Comparison of ENCODE assay signal across 9 cellular contexts in the genomic region with DNA sequence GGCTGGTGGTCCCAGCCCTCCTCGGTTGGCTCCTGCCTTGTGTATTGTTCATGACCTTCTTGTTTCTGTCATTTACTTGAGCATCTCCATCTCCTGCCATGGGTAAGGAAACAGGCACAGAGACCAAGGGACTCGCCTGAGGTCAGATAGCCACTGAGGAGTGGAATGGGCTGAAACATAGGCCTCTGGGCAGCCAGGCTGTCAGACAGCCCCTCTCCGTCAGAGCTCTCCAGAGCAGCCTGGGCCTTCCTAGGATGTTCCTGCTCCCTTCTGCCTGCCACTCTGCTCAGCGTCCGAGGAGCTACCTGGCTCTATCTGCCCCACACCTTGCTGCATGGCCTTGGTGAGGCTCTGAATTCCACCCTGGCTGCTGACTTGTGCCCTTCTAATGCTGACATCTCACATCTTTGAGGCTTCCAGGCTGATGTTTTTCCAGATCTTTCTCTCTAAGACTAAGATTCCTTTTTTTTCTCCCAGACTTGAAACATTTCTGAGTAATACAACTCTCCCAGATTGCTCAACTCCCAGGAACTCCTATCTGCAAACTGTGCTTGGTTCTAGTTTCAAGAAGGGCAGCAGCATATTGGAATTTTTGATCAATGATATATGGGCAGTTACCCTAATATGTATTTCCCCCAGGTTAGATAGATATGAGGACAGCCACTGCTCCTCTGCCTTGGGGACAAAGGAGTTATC.
A peak's percentile ranks its signal among the peaks of the same experiment; 100 is the strongest.
DNase-seq lines count a peak whose midpoint lies in the region; ATAC-seq, FAIRE-seq and TF ChIP-seq lines count a peak whose summit lies in the region.
"Had no signal": no experiment of that assay in that cellular context is flagged by ENCODE, and none has a peak within 500 bp of the region (broad histone marks: within the 10 kb centered on the region; RNA-seq: fewer than 3 reads in every experiment).

No MANE protein-coding gene starts in this region.

- H3K27ac ChIP-seq in SK-N-SH (ENCODE audit: low read depth in 2 of 2, low read length in 1 of 2) (peak overlapping the region; percentile 92 to 99), trophoblast cell (ENCODE audit: low read depth, low read length) (no peak overlapping the region)

- H3K4me1 ChIP-seq in SK-N-SH (ENCODE audit: control insufficient read depth in 1 of 2, insufficient read depth in 2 of 2, low read depth in 1 of 2, low read length in 1 of 2) (peaks cover 60 to 63% of the 10 kb centered on the region in 2 experiments), trophoblast cell (ENCODE audit: control insufficient read depth in 1 of 2, insufficient read depth in 2 of 2, low read length in 2 of 2) (peaks cover 0 to 6% of the 10 kb centered on the region in 2 experiments)

- H3K9me3 ChIP-seq in SK-N-SH = no peaks in the 10 kb centered on the region
- H3K9me3 ChIP-seq in trophoblast cell (ENCODE audit: insufficient read depth, low read depth, low read length) = no peaks in the 10 kb centered on the region

- DNase-seq in AG04449 (ENCODE audit: low read depth, low spot score) (peak; percentile 70), SK-N-SH (no peak), fibroblast of the aortic adventitia (ENCODE audit: low read depth) (peak; percentile 97), trophoblast cell (peak in 1 of 2 donors; percentile 28), H54 (ENCODE audit: insufficient read length, low spot score) (no peak)
- DNase-seq in stimulated activated CD4-positive, alpha-beta T cell treated with anti-CD3 and anti-CD28 coated beads, Interleukin-1b, Interleukin-23, amount 100 ng/mL, for 48 hours = no peak
- DNase-seq: activated T-cell treated with anti-CD3 and anti-CD28 coated beads, Interleukin-2, amount 50 U/mL, for 24 hours had no signal

- H3K79me2 ChIP-seq in SK-N-SH (ENCODE audit: insufficient read depth) (peaks cover 7% of the 10 kb centered on the region; the same call in 1 of the 2 replicates), trophoblast cell (ENCODE audit: control insufficient read depth, insufficient read depth, low read length, poor library complexity) (peaks cover 2% of the 10 kb centered on the region)

- H3K27me3 ChIP-seq in SK-N-SH (ENCODE audit: insufficient read depth) = no peaks in the 10 kb centered on the region
- H3K27me3 ChIP-seq in trophoblast cell (ENCODE audit: insufficient read depth, low read length) = no peaks in the 10 kb centered on the region

- H3K9me2 ChIP-seq in SK-N-SH = no peaks in the 10 kb centered on the region

- H3K4ac ChIP-seq in trophoblast cell (ENCODE audit: low read depth, low read length) = no peak overlapping the region

- no peak overlapping the region for H4K12ac ChIP-seq in trophoblast cell (ENCODE audit: low read depth, low read length)

- TF ChIP-seq CTCF in AG04449 (IDR thresholded peaks at IDR 0.05; ENCODE audit: insufficient read depth, low read length, missing control alignments) (no peak), SK-N-SH (IDR thresholded peaks at IDR 0.05) (no peak), fibroblast of the aortic adventitia (IDR thresholded peaks at IDR 0.05; ENCODE audit: insufficient read depth, low read length) (no peak)

- H4K20me1 ChIP-seq in SK-N-SH (ENCODE audit: insufficient read depth) = no peaks in the 10 kb centered on the region

- no peak overlapping the region for H2BK120ac ChIP-seq in trophoblast cell (ENCODE audit: insufficient read depth, low read length, poor library complexity)

- 55% methylated on average over 5 of the region's 5 CpGs for WGBS in SK-N-SH (ENCODE audit: low lambda C conversion rate)
- no CpG with 5 or more reads among the region's 5 CpGs for WGBS in trophoblast cell (ENCODE audit: extremely low coverage, insufficient coverage, insufficient read length)

- peaks cover 61% of the 10 kb centered on the region for H3F3A ChIP-seq in SK-N-SH (replicated peaks; ENCODE audit: insufficient read depth)

- no peak for ATAC-seq in HG03460 (IDR thresholded peaks at IDR 0.05; ENCODE audit: unreplicated experiment)
- no peak for ATAC-seq in GM18909 (IDR thresholded peaks at IDR 0.05; ENCODE audit: poor library complexity, unreplicated experiment)

- no peaks in the 10 kb centered on the region for H3K36me3 ChIP-seq in SK-N-SH (replicated peaks in 1 of 2; ENCODE audit: control insufficient read depth in 1 of 2, insufficient read depth in 2 of 2, low read length in 1 of 2)
- no peaks in the 10 kb centered on the region for H3K36me3 ChIP-seq in trophoblast cell (ENCODE audit: control insufficient read depth in 1 of 2, insufficient read depth in 2 of 2, low read length in 2 of 2)

- FAIRE-seq in H54 (lab: Jason Lieb, UNC) = no peak

- H3K18ac ChIP-seq in trophoblast cell (ENCODE audit: low read length) = peak overlapping the region; percentile 37

- H3K4me3 ChIP-seq in AG04449 (ENCODE audit: low read depth, low read length) = no peak overlapping the region
- 0 out of 4 replicates have a peak overlapping the region, but pooled peaks of 1 of the 2 experiments have one; percentile 5 for H3K4me3 ChIP-seq in SK-N-SH (ENCODE audit: low read depth in 2 of 2, low read length in 1 of 2)
- H3K4me3 ChIP-seq in fibroblast of the aortic adventitia (ENCODE audit: low read depth, low read length) = peak overlapping the region; percentile 32
- H3K4me3 ChIP-seq in trophoblast cell (ENCODE audit: low read depth, low read length) = no peak overlapping the region

- H3K23ac ChIP-seq in trophoblast cell (ENCODE audit: low read length) = no peak overlapping the region

- H2BK12ac ChIP-seq in trophoblast cell (ENCODE audit: low read length) = peak overlapping the region; percentile 44

- H3K9ac ChIP-seq in SK-N-SH (peak overlapping the region; percentile 72), trophoblast cell (ENCODE audit: low read length) (no peak overlapping the region)

- peak overlapping the region; percentile 74 for H3K14ac ChIP-seq in trophoblast cell (ENCODE audit: low read length)

- no peak overlapping the region for H2BK5ac ChIP-seq in trophoblast cell (ENCODE audit: low read depth, low read length, poor library complexity)

- POLR2A ChIA-PET in AG04449 (lab: Yijun Ruan, JAX) = interaction anchor here (0.7 to 1.9 kb wide), 7 partner anchors 10 to 43 kb away, joined by 3 to 13 read pairs (median 5); no protein-coding TSS in a partner anchor
- POLR2A ChIA-PET in SK-N-SH (lab: Yijun Ruan, JAX) = no interaction called here

- peak overlapping the region; percentile 57 for H4K8ac ChIP-seq in trophoblast cell (ENCODE audit: low read depth, low read length)

- peak overlapping the region; percentile 63 for H2AK5ac ChIP-seq in trophoblast cell (ENCODE audit: low read length)

- TF ChIP-seq RAD21 in SK-N-SH (IDR thresholded peaks at IDR 0.05; ENCODE audit: low read length) = no peak

- peak overlapping the region; percentile 64 for H3K4me2 ChIP-seq in SK-N-SH
- H3K4me2 ChIP-seq in trophoblast cell (ENCODE audit: low read length) = no peak overlapping the region

- TF ChIP-seq POLR2A in H54 (IDR thresholded peaks at IDR 0.05; ENCODE audit: low read depth, low read length) = no peak

- no peak for TF ChIP-seq EP300 in SK-N-SH (IDR thresholded peaks at IDR 0.05; ENCODE audit: borderline replicate concordance in 1 of 2, low read depth in 1 of 2, low read length in 1 of 2)

- CTCF ChIA-PET in AG04449 (lab: Yijun Ruan, JAX) = interaction anchor here (0.9 to 2.3 kb wide), 3 partner anchors 67 to 200 kb away, joined by 3 to 7 read pairs (median 4); no protein-coding TSS in a partner anchor
- CTCF ChIA-PET in SK-N-SH (lab: Yijun Ruan, JAX) = interaction anchor here (1.0 to 2.0 kb wide), 11 partner anchors 11 to 221 kb away, joined by 3 to 8 read pairs (median 3); no protein-coding TSS in a partner anchor

- H3K79me1 ChIP-seq in trophoblast cell (ENCODE audit: low read length) = peaks cover 7% of the 10 kb centered on the region

- peak overlapping the region; percentile 9 for H4K91ac ChIP-seq in trophoblast cell (ENCODE audit: low read depth, low read length)

- H2AFZ ChIP-seq in SK-N-SH (ENCODE audit: low read depth) = no peak overlapping the region
- peak overlapping the region; percentile 62 for H2AFZ ChIP-seq in trophoblast cell (ENCODE audit: insufficient read depth, low read length, poor library complexity)

TF ChIP-seq in SK-N-SH, 30 proteins besides CTCF, POLR2A, EP300 and RAD21:
- TF ChIP-seq FOSL2 (IDR thresholded peaks at IDR 0.05; ENCODE audit: borderline replicate concordance, low read depth) (peak; percentile 25; the same call in 1 of the 2 replicates), FOXJ3 (CRISPR knock-in tag; IDR thresholded peaks at IDR 0.05) (no peak), TCF12 (IDR thresholded peaks at IDR 0.05) (0 out of 2 replicates have a peak, but pooled peaks have one; percentile 10)
- TF ChIP-seq, protein P1, sequence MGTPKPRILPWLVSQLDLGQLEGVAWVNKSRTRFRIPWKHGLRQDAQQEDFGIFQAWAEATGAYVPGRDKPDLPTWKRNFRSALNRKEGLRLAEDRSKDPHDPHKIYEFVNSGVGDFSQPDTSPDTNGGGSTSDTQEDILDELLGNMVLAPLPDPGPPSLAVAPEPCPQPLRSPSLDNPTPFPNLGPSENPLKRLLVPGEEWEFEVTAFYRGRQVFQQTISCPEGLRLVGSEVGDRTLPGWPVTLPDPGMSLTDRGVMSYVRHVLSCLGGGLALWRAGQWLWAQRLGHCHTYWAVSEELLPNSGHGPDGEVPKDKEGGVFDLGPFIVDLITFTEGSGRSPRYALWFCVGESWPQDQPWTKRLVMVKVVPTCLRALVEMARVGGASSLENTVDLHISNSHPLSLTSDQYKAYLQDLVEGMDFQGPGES (IDR thresholded peaks at IDR 0.05; ENCODE audit: low read depth, low read length) = no peak

Comparison
In these comparisons a context has a peak if more than half of its experiments do, and no peak if none do; other contexts are left out.
1. DNase-seq: peak in AG04449 (single experiment) and fibroblast of the aortic adventitia (single experiment); none in SK-N-SH (single experiment), stimulated activated CD4-positive, alpha-beta T cell treated with anti-CD3 and anti-CD28 coated beads, Interleukin-1b, Interleukin-23, amount 100 ng/mL, for 48 hours (single experiment) and H54 (single experiment).